Comparison of ENCODE assay signal across 7 cellular contexts in the genomic region with DNA sequence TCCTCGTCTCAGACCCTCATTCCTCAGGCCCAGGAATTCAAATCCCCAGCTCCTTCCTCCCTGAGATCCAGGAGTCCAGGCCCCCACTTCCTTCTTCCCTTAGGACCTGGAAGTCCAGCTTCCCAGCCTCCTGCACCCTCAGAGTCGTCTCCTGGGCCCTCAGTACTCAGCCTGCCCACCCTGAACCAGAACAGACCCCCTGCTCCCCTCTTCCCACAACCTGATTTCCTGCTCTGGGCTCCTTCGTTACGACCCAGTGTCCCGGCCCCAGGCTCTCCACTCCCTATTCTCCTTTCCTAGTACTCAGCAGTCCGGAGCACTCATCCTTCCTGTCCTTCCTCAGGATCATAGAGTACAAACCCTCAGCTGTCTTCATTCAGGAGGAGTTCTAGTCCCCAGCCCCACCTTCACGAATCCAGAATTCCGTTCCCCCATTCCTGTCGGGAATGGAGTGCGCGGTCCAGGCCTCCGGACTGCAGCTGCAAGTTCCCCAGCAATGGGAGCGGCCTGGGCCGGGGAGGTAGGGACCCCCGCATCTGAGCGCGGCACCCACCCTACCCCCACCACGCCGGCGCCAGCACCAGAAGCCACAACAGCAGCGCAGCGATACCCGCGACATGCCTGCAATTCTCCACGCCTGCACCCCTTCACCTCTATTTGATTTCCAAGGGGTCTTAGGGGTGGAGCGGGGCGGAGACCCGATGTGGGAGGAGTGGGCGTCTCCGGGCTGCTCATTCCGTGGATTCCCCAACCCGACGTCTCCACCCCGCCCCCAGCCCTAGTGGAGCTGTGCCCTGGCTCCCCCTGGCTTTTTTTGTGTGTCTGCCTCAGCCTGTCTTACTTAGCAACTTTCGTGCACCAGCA. TPM values are rescaled to one million over a fixed set of nuclear protein-coding genes. Genes with fewer than 3 reads are reported as not detected.
DNase-seq lines count a peak whose midpoint lies in the region; ATAC-seq and TF ChIP-seq lines count a peak whose summit lies in the region.

No MANE protein-coding gene starts in this region.

- ATAC-seq in HG02623 (IDR thresholded peaks at IDR 0.05; ENCODE audit: unreplicated experiment), result no peak

- H3K9me3 ChIP-seq in H9 (ENCODE audit: control insufficient read depth, low read depth, low read length), result no peaks in the 10 kb centered on the region
- no peaks in the 10 kb centered on the region for H3K9me3 ChIP-seq in skeletal muscle satellite cell (replicated peaks; ENCODE audit: low read length)

- H4K91ac ChIP-seq in H9 (ENCODE audit: insufficient read length, low read depth, low read length), result no peak overlapping the region

- H4K5ac ChIP-seq in H9 (ENCODE audit: insufficient read length, low read depth, low read length), result no peak overlapping the region

- no peak; the same call in 2 of the 3 replicates for TF ChIP-seq CTCF in H9 (conservative IDR thresholded peaks at IDR 0.05)

- H2BK120ac ChIP-seq in H9 (ENCODE audit: low read depth, low read length, poor library complexity, severe bottlenecking), result no peak overlapping the region

- POLR2A ChIA-PET in activated CD4-positive, alpha-beta memory T cell treated with anti-CD3 and anti-CD28 coated beads, Interleukin-2, amount 10 ng/mL, durations not matched to agents 7 days and 5 days (lab: Charles Lee), result interaction anchor here (0.6 to 1.6 kb wide), 5 partner anchors 9 to 64 kb away, joined by 3 to 4 read pairs (median 4); a partner anchor contains a TSS

- H2BK5ac ChIP-seq in H9 (ENCODE audit: insufficient read length, low read length), result no peak overlapping the region

- H3K4me2 ChIP-seq in H9 (ENCODE audit: insufficient read depth, insufficient read length, low read length) (peak overlapping the region; percentile 60), skeletal muscle satellite cell (ENCODE audit: low read length) (peak overlapping the region; percentile 89)

- H3K14ac ChIP-seq in H9 (ENCODE audit: insufficient read depth, low read length), result no peak overlapping the region; the same call in 1 of the 2 replicates

- H3K18ac ChIP-seq in H9 (ENCODE audit: insufficient read length, low read depth, low read length), result no peak overlapping the region

- H3K9ac ChIP-seq in H9 (ENCODE audit: extremely low read depth, insufficient read length, low read length) (peak overlapping the region; percentile 18), skeletal muscle satellite cell (ENCODE audit: low read depth, low read length) (no peak overlapping the region)

- H3K9me3 Mint-ChIP-seq in H9, result no peaks in the 10 kb centered on the region
- no peaks in the 10 kb centered on the region for H3K9me3 Mint-ChIP-seq in activated CD4-positive, alpha-beta memory T cell treated with anti-CD3 and anti-CD28 coated beads, Interleukin-2, amount 10 ng/mL, durations not matched to agents 7 days and 5 days

- peaks cover 5% of the 10 kb centered on the region; the same call in 1 of the 2 replicates for H3K4me1 ChIP-seq in H9 (ENCODE audit: insufficient read depth, low read length)
- H3K4me1 ChIP-seq in skeletal muscle satellite cell (ENCODE audit: control insufficient read depth, insufficient read depth, low read length), result peaks cover 20% of the 10 kb centered on the region

- H3K23me2 ChIP-seq in H9 (ENCODE audit: insufficient read length, low read depth, low read length, poor library complexity, severe bottlenecking), result peaks cover 12% of the 10 kb centered on the region

- in situ Hi-C loops in KBM-7 (cut with MboI; ENCODE audit: low pct_unique_long_range_greater_than_20kb, low sequenced_read_pairs), result no loop called here

- H3K79me1 ChIP-seq in H9 (ENCODE audit: insufficient read depth, low read depth, low read length, poor library complexity, severe bottlenecking), result no peaks in the 10 kb centered on the region

- CTCF ChIA-PET in activated CD4-positive, alpha-beta memory T cell treated with anti-CD3 and anti-CD28 coated beads, Interleukin-2, amount 10 ng/mL, durations not matched to agents 7 days and 5 days (lab: Charles Lee), result interaction anchor here (0.6 to 1.0 kb wide), 3 partner anchors 9 to 95 kb away, joined by 3 to 4 read pairs (median 3); a partner anchor contains a TSS

- H2BK20ac ChIP-seq in H9 (ENCODE audit: low read depth, low read length, poor library complexity, severe bottlenecking), result no peak overlapping the region

- H4K20me1 ChIP-seq in H9 (ENCODE audit: control insufficient read depth, insufficient read depth, insufficient read length), result no peaks in the 10 kb centered on the region

- H3K4me1 Mint-ChIP-seq in H9, result peaks cover 36 to 41% of the 10 kb centered on the region in 2 experiments
- peaks cover 47% of the 10 kb centered on the region for H3K4me1 Mint-ChIP-seq in activated CD4-positive, alpha-beta memory T cell treated with anti-CD3 and anti-CD28 coated beads, Interleukin-2, amount 10 ng/mL, durations not matched to agents 7 days and 5 days

- peaks cover 45% of the 10 kb centered on the region for H3K27me3 Mint-ChIP-seq in H9 (ENCODE audit: low read depth)
- H3K27me3 Mint-ChIP-seq in activated CD4-positive, alpha-beta memory T cell treated with anti-CD3 and anti-CD28 coated beads, Interleukin-2, amount 10 ng/mL, durations not matched to agents 7 days and 5 days, result peaks cover 34% of the 10 kb centered on the region

- peak overlapping the region; percentile 81 to 91 for H3K4me3 Mint-ChIP-seq in H9
- H3K4me3 Mint-ChIP-seq in activated CD4-positive, alpha-beta memory T cell treated with anti-CD3 and anti-CD28 coated beads, Interleukin-2, amount 10 ng/mL, durations not matched to agents 7 days and 5 days, result peak overlapping the region; percentile 49

- H3K79me2 ChIP-seq in H9 (ENCODE audit: insufficient read depth, low read length), result no peaks in the 10 kb centered on the region

- no peak overlapping the region for H3K4ac ChIP-seq in H9 (ENCODE audit: low read depth, low read length)

- no peak overlapping the region for H3K23ac ChIP-seq in H9 (ENCODE audit: insufficient read length, low read depth, low read length)

- 0 out of 2 replicates have a peak, but pooled peaks cover 2% of the 10 kb centered on the region for H3K27me3 ChIP-seq in H9 (ENCODE audit: insufficient read depth, low read length)
- no peaks in the 10 kb centered on the region for H3K27me3 ChIP-seq in skeletal muscle satellite cell (ENCODE audit: control insufficient read depth, insufficient read depth, low read length)

- H2AFZ ChIP-seq in H9 (ENCODE audit: low read length), result no peak overlapping the region

- intact Hi-C loops in head of caudate nucleus (cut with DNase I), result no loop called here

- no peak overlapping the region for H2BK15ac ChIP-seq in H9 (ENCODE audit: low read depth, low read length)

- no peak overlapping the region for H3K56ac ChIP-seq in H9 (ENCODE audit: insufficient read length, low read depth, low read length)

- H3K27ac Mint-ChIP-seq in H9, result peak overlapping the region in 2 of 3 experiments; percentile 76 to 87; a peak in 4 of 7 replicates
- H3K27ac Mint-ChIP-seq in activated CD4-positive, alpha-beta memory T cell treated with anti-CD3 and anti-CD28 coated beads, Interleukin-2, amount 10 ng/mL, durations not matched to agents 7 days and 5 days, result no peak overlapping the region

- H3K4me3 ChIP-seq in skeletal muscle satellite cell (ENCODE audit: low read length), result peak overlapping the region; percentile 20

- no peak overlapping the region for H2BK12ac ChIP-seq in H9 (ENCODE audit: insufficient read length, low read depth, low read length)

- H3T11ph ChIP-seq in H9 (ENCODE audit: low read length), result no peak overlapping the region

- H3K36me3 Mint-ChIP-seq in H9 (ENCODE audit: insufficient read depth in 1 of 3, low read depth in 3 of 3), result peaks cover 11 to 29% (median 17%) of the 10 kb centered on the region in 3 experiments; a peak in 6 of 7 replicates
- peaks cover 41% of the 10 kb centered on the region for H3K36me3 Mint-ChIP-seq in activated CD4-positive, alpha-beta memory T cell treated with anti-CD3 and anti-CD28 coated beads, Interleukin-2, amount 10 ng/mL, durations not matched to agents 7 days and 5 days (ENCODE audit: low read depth)

- no CpG with 5 or more reads among the region's 35 CpGs for WGBS in H9 (ENCODE audit: extremely low coverage, insufficient read length, low lambda C conversion rate)

- H3K27ac ChIP-seq in H9 (ENCODE audit: insufficient read length, low read depth, low read length), result no peak overlapping the region

- H2AK5ac ChIP-seq in H9 (ENCODE audit: insufficient read length, low read length), result no peak overlapping the region

- peaks cover 30% of the 10 kb centered on the region for H3K36me3 ChIP-seq in skeletal muscle satellite cell (ENCODE audit: insufficient read depth, low read length)

- no peak overlapping the region for H4K8ac ChIP-seq in H9 (replicated peaks; ENCODE audit: insufficient read length, low read depth, low read length)

- DNase-seq in H9 (peak; percentile 51), head of caudate nucleus (peak in 38 of 42 donors; percentile 52 to 90 (median 70)), HCEC 1CT (no peak), KBM-7 (no peak)
- no peak for DNase-seq in activated CD4-positive, alpha-beta memory T cell treated with anti-CD3 and anti-CD28 coated beads, Interleukin-2, amount 10 ng/mL, durations not matched to agents 7 days and 5 days

RNA-seq across cellular contexts. Expression of a gene that starts 12.7 kb away (rescaled TPM):
- total RNA-seq in H9 (2021), result 126 and 131 TPM in 2 replicates
- 100 to 1,000 TPM; 127 to 128 TPM for total RNA-seq in activated CD4-positive, alpha-beta memory T cell treated with anti-CD3 and anti-CD28 coated beads, Interleukin-2, amount 10 ng/mL, durations not matched to agents 7 days and 5 days
- 55.3 and 73.3 TPM in 2 replicates for total RNA-seq in skeletal muscle satellite cell (2012; rRNA removed)

RNA-seq across cellular contexts. Expression of a gene that starts 33.7 kb away (rescaled TPM):
- 22.6 and 26.8 TPM in 2 replicates for total RNA-seq in H9 (2021)
- 10 to 100 TPM; 65.7 to 68.3 TPM for total RNA-seq in activated CD4-positive, alpha-beta memory T cell treated with anti-CD3 and anti-CD28 coated beads, Interleukin-2, amount 10 ng/mL, durations not matched to agents 7 days and 5 days
- 7.6 and 10.6 TPM in 2 replicates for total RNA-seq in skeletal muscle satellite cell (2012; rRNA removed)

RNA-seq across cellular contexts. Expression of a gene that starts 36.4 kb away (rescaled TPM):
- not detected in 2 replicates for total RNA-seq in H9 (2021)
- not detected for total RNA-seq in activated CD4-positive, alpha-beta memory T cell treated with anti-CD3 and anti-CD28 coated beads, Interleukin-2, amount 10 ng/mL, durations not matched to agents 7 days and 5 days
- total RNA-seq in skeletal muscle satellite cell (2012; rRNA removed), result not detected in 2 replicates

RNA-seq across cellular contexts. Expression of a gene that starts 38.5 kb away (rescaled TPM):
- total RNA-seq in H9 (2021), result 0.28 TPM in 1 of 2 replicates, not detected in the other
- not detected for total RNA-seq in activated CD4-positive, alpha-beta memory T cell treated with anti-CD3 and anti-CD28 coated beads, Interleukin-2, amount 10 ng/mL, durations not matched to agents 7 days and 5 days
- not detected in 2 replicates for total RNA-seq in skeletal muscle satellite cell (2012; rRNA removed)

Comparison
In these comparisons a context has a peak if more than half of its experiments do, and no peak if none do; other contexts are left out.
1. DNase-seq: peak in H9 (single experiment) and head of caudate nucleus (38 of 42); none in activated CD4-positive, alpha-beta memory T cell treated with anti-CD3 and anti-CD28 coated beads, Interleukin-2, amount 10 ng/mL, durations not matched to agents 7 days and 5 days (single experiment), HCEC 1CT (single experiment) and KBM-7 (single experiment).